14 cellular contexts compared by ENCODE assay signal in genomic region chr22:39809772-39810557, GRCh38.
DNase-seq lines count a peak whose midpoint lies in the region; ATAC-seq and FAIRE-seq lines count a peak whose summit lies in the region.
"Had no signal": no experiment of that assay in that cellular context is flagged by ENCODE, and none has a peak within 500 bp of the region (broad histone marks: within the 10 kb centered on the region; RNA-seq: fewer than 3 reads in every experiment).

No MANE protein-coding gene starts in this region.

- DNase-seq in activated CD4-positive, CD25-positive, alpha-beta regulatory T cell treated with anti-CD3 and anti-CD28 coated beads, Interleukin-2, amount 50 U/mL, for 72 hours = no peak
- no peak for DNase-seq in activated T-cell treated with anti-CD3 and anti-CD28 coated beads, Interleukin-2, amount 50 U/mL, for 4 hours
- DNase-seq in activated T-cell treated with anti-CD3 and anti-CD28 coated beads for 4 hours = no peak
- DNase-seq in GM18507 (ENCODE audit: extremely low spot score, insufficient read length, low read depth) = no peak
- DNase-seq in stimulated activated naive CD8-positive, alpha-beta T cell treated with anti-CD3 and anti-CD28 coated beads, Interleukin-15, Interleukin-2, amounts not matched to agents 100 U/mL and 50 U/mL, for 24 hours = no peak
- DNase-seq in kidney glomerular epithelial cell (lab: John Stamatoyannopoulos, UW) = no peak
- DNase-seq: 8988T; AML-193; CD8-positive, alpha-beta memory T cell; GF-D8; H7 had no signal

- peaks cover 3% of the 10 kb centered on the region for H3K27me3 Mint-ChIP-seq in activated T-cell treated with anti-CD3 and anti-CD28 coated beads, Interleukin-2, amount 50 U/mL, for 4 hours (ENCODE audit: low read depth)

- peak; percentile 59 for FAIRE-seq in GM18507 (lab: Jason Lieb, UNC)
- FAIRE-seq: GM12891 had no signal

- peak; percentile 38 to 53 for ATAC-seq in activated CD4-positive, CD25-positive, alpha-beta regulatory T cell treated with anti-CD3 and anti-CD28 coated beads, Interleukin-2, amount 50 U/mL, for 24 hours
- peak; percentile 55 to 70 for ATAC-seq in activated T-cell treated with anti-CD3 and anti-CD28 coated beads, Interleukin-2, amount 50 U/mL, for 4 hours
- peak; percentile 55 for ATAC-seq in stimulated activated naive CD8-positive, alpha-beta T cell treated with anti-CD3 and anti-CD28 coated beads, Interleukin-15, Interleukin-2, amounts not matched to agents 100 U/mL and 50 U/mL, for 24 hours
- ATAC-seq: GM23338 had no signal

- no peak overlapping the region for H3K4me3 Mint-ChIP-seq in activated T-cell treated with anti-CD3 and anti-CD28 coated beads, Interleukin-2, amount 50 U/mL, for 4 hours
- H3K4me3 Mint-ChIP-seq: CD8-positive, alpha-beta memory T cell; GM23338 had no signal

- H3K9me3 Mint-ChIP-seq in activated T-cell treated with anti-CD3 and anti-CD28 coated beads, Interleukin-2, amount 50 U/mL, for 4 hours = no peaks in the 10 kb centered on the region
- H3K9me3 Mint-ChIP-seq: CD8-positive, alpha-beta memory T cell; GM23338 had no signal

- peaks cover 24% of the 10 kb centered on the region for H3K4me1 Mint-ChIP-seq in activated T-cell treated with anti-CD3 and anti-CD28 coated beads, Interleukin-2, amount 50 U/mL, for 4 hours (ENCODE audit: low read depth)

- H3K36me3 Mint-ChIP-seq in activated T-cell treated with anti-CD3 and anti-CD28 coated beads, Interleukin-2, amount 50 U/mL, for 4 hours (ENCODE audit: insufficient read depth) = peaks cover 2% of the 10 kb centered on the region
- H3K36me3 Mint-ChIP-seq: CD8-positive, alpha-beta memory T cell had no signal
